Comparison of ENCODE assay signal across 15 cellular contexts in the genomic region with DNA sequence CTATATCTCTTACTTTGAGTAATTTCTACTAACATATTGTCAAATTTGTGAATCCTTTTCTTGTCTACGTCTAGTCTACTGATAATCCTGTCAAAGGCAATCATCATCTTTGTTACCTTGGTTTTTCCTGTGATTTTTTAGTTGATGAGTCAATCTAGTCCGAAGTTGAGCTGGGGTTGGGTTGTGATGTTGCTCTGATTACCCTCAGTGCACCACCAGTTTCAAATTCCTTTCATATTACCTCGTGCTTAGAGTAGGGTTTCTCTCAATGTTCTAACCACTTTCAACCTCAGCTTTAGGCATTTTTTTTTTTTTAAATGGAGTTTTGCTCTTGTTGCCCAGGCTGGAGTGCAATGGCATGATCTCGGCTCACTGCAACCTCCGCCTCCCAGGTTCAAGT.
DNase-seq lines count a peak whose midpoint lies in the region; ATAC-seq, FAIRE-seq and TF ChIP-seq lines count a peak whose summit lies in the region.
"Had no signal": no experiment of that assay in that cellular context is flagged by ENCODE, and none has a peak within 500 bp of the region (broad histone marks: within the 10 kb centered on the region; RNA-seq: fewer than 3 reads in every experiment).

No MANE protein-coding gene starts in this region.

- H3K36me3 Mint-ChIP-seq in HFFc6 (ENCODE audit: low read depth), result no peaks in the 10 kb centered on the region

- ATAC-seq in K562, result no peak
- no peak for ATAC-seq in pancreas
- ATAC-seq in GM21723 (IDR thresholded peaks at IDR 0.05; ENCODE audit: unreplicated experiment), result no peak
- ATAC-seq in HG02870 (IDR thresholded peaks at IDR 0.05; ENCODE audit: unreplicated experiment), result no peak
- ATAC-seq: activated CD8-positive, alpha-beta T cell treated with anti-CD3 and anti-CD28 coated beads for 36 hours had no signal

- peak overlapping the region; percentile 20 for H3K27ac Mint-ChIP-seq in HFFc6
- H3K27ac Mint-ChIP-seq: activated CD8-positive, alpha-beta T cell treated with anti-CD3 and anti-CD28 coated beads for 36 hours had no signal

- intact Hi-C loops in K562 (cut with micrococcal nuclease), result no loop called here
- intact Hi-C loops in pancreas (cut with DNase I), result no loop called here

- H3K4me2 ChIP-seq in K562 (ENCODE audit: insufficient read depth, low read length), result no peak overlapping the region

- no peak overlapping the region for H2AFZ ChIP-seq in K562 (ENCODE audit: low read depth, low read length)

- POLR2A ChIA-PET in K562 (lab: Yijun Ruan, JAX), result no interaction called here

- no TSS peak for BruUV-seq in K562 (replicated peaks; lab: Mats Ljungman, UMichigan)

- no peak overlapping the region for H3K4me3 Mint-ChIP-seq in HFFc6
- H3K4me3 Mint-ChIP-seq: activated CD8-positive, alpha-beta T cell treated with anti-CD3 and anti-CD28 coated beads for 36 hours had no signal

- no peak for TF ChIP-seq RAD21 in K562 (CRISPR knock-in tag; conservative IDR thresholded peaks at IDR 0.05 in 1 of 2, IDR thresholded peaks at IDR 0.05 in 1 of 2)

- H3K4me1 ChIP-seq in K562 (replicated peaks in 1 of 2; ENCODE audit: control insufficient read depth in 2 of 2, insufficient read depth in 2 of 2, low read length in 2 of 2) (no peaks in the 10 kb centered on the region), pancreas (peaks cover 9 to 14% (median 13%) of the 10 kb centered on the region in 3 donors), HAP-1 (no peaks in the 10 kb centered on the region)
- H3K4me1 ChIP-seq: BE2C had no signal

- H3K27me3 Mint-ChIP-seq in HFFc6 (ENCODE audit: insufficient read depth), result no peaks in the 10 kb centered on the region
- H3K27me3 Mint-ChIP-seq: activated CD8-positive, alpha-beta T cell treated with anti-CD3 and anti-CD28 coated beads for 36 hours had no signal

- 28% methylated on average over 4 of the region's 5 CpGs for WGBS in K562 (ENCODE audit: insufficient coverage, low coverage, missing lambda C conversion rate)
- 84 to 85% methylated on average over 5 of the region's 5 CpGs for WGBS in pancreas, 2 donors

- CTCF ChIA-PET in K562 (lab: Yijun Ruan, JAX; ENCODE audit: low intra/inter-chr PET ratio), result no interaction called here

- H3K27me3 ChIP-seq in K562 (ENCODE audit: control insufficient read depth in 2 of 2, insufficient read depth in 2 of 2, low read length in 2 of 2) (no peaks in the 10 kb centered on the region), pancreas (no peaks in the 10 kb centered on the region), HAP-1 (ENCODE audit: low read depth) (no peaks in the 10 kb centered on the region)
- H3K27me3 ChIP-seq: BE2C had no signal

- DNase-seq in AG09309 (ENCODE audit: low read depth), result peak; percentile 25
- peak; percentile 73 for DNase-seq in HFFc6
- no peak for DNase-seq in K562 (ENCODE audit: extremely low read depth in 1 of 4, low spot score in 3 of 4)
- peak; percentile 93 for DNase-seq in iris pigment epithelial cell (ENCODE audit: low read depth)
- DNase-seq in pancreas, result no peak
- no peak for DNase-seq in HAP-1 (ENCODE audit: low spot score in 2 of 2)
- DNase-seq: activated CD8-positive, alpha-beta T cell treated with anti-CD3 and anti-CD28 coated beads for 36 hours; activated gamma-delta T cell; BE2C; cerebellar nuclear complex; NCI-H1694; Right ventricle myocardium superior; stimulated activated naive CD4-positive, alpha-beta T cell treated with Interleukin-2 at 50 U/mL for 16 hours had no signal

- H3K4me3 ChIP-seq in AG09309 (ENCODE audit: control insufficient read depth, low read depth, low read length), result no peak overlapping the region
- no peak overlapping the region for H3K4me3 ChIP-seq in K562
- H3K4me3 ChIP-seq in pancreas, result no peak overlapping the region
- H3K4me3 ChIP-seq in HAP-1, result no peak overlapping the region

- H3K27ac ChIP-seq in K562 (ENCODE audit: extremely low read depth, low read depth, low read length) (no peak overlapping the region), pancreas (no peak overlapping the region)

- no peaks in the 10 kb centered on the region; the same call in 1 of the 2 replicates for H3K9me3 Mint-ChIP-seq in HFFc6

- no peaks in the 10 kb centered on the region for H4K20me1 ChIP-seq in K562 (replicated peaks; ENCODE audit: control insufficient read depth, insufficient read depth, low read length)

- H3K9ac ChIP-seq in K562 (ENCODE audit: insufficient read depth in 1 of 2, low read depth in 2 of 2, low read length in 2 of 2), result no peak overlapping the region

- no peak for TF ChIP-seq EP300 in K562 (IDR thresholded peaks at IDR 0.05; ENCODE audit: low read length)

- no peaks in the 10 kb centered on the region for H3K9me1 ChIP-seq in K562 (ENCODE audit: control insufficient read depth, insufficient read depth, low read length)

- in situ Hi-C loops in K562 (cut with MboI), result no loop called here
- in situ Hi-C loops in HAP-1 (cut with MboI; ENCODE audit: low sequenced_read_pairs), result no loop called here

- H3K9me3 ChIP-seq in K562 (replicated peaks; ENCODE audit: control insufficient read depth, insufficient read depth, low read depth, low read length) (no peaks in the 10 kb centered on the region), pancreas (no peaks in the 10 kb centered on the region), HAP-1 (no peaks in the 10 kb centered on the region)
- H3K9me3 ChIP-seq: BE2C had no signal

- H3K4me1 Mint-ChIP-seq in HFFc6 (ENCODE audit: low read depth), result peaks cover 27% of the 10 kb centered on the region

- FAIRE-seq in K562 (lab: Jason Lieb, UNC) (no peak), pancreas (lab: Jason Lieb, UNC) (no peak)

- TF ChIP-seq POLR2A in K562 (conservative IDR thresholded peaks at IDR 0.05), result no peak

- no peaks in the 10 kb centered on the region for H3K79me2 ChIP-seq in K562 (ENCODE audit: control insufficient read depth, insufficient read depth, low read length)

- TF ChIP-seq CTCF in AG09309 (IDR thresholded peaks at IDR 0.05; ENCODE audit: control insufficient read depth, insufficient read depth, low read depth, low read length, missing control alignments) (no peak), HFFc6 (IDR thresholded peaks at IDR 0.05) (no peak), K562 (IDR thresholded peaks at IDR 0.05 in 2 of 3, conservative IDR thresholded peaks at IDR 0.05 in 1 of 3; ENCODE audit: insufficient read depth in 2 of 3, low read depth in 1 of 3, low read length in 3 of 3) (no peak), pancreas (IDR thresholded peaks at IDR 0.05) (no peak)

- no peaks in the 10 kb centered on the region for H3K36me3 ChIP-seq in K562 (ENCODE audit: control insufficient read depth, insufficient read depth, low read length)
- H3K36me3 ChIP-seq in pancreas, result no peaks in the 10 kb centered on the region
- H3K36me3 ChIP-seq in HAP-1 (replicated peaks), result no peaks in the 10 kb centered on the region
- H3K36me3 ChIP-seq: BE2C had no signal

TF ChIP-seq in K562, 482 proteins besides CTCF, POLR2A, EP300 and RAD21:
- TF ChIP-seq, protein P1, sequence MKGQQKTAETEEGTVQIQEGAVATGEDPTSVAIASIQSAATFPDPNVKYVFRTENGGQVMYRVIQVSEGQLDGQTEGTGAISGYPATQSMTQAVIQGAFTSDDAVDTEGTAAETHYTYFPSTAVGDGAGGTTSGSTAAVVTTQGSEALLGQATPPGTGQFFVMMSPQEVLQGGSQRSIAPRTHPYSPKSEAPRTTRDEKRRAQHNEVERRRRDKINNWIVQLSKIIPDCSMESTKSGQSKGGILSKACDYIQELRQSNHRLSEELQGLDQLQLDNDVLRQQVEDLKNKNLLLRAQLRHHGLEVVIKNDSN (CRISPR knock-in tag; IDR thresholded peaks at IDR 0.05), result no peak
- TF ChIP-seq, protein P2, sequence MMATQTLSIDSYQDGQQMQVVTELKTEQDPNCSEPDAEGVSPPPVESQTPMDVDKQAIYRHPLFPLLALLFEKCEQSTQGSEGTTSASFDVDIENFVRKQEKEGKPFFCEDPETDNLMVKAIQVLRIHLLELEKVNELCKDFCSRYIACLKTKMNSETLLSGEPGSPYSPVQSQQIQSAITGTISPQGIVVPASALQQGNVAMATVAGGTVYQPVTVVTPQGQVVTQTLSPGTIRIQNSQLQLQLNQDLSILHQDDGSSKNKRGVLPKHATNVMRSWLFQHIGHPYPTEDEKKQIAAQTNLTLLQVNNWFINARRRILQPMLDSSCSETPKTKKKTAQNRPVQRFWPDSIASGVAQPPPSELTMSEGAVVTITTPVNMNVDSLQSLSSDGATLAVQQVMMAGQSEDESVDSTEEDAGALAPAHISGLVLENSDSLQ (IDR thresholded peaks at IDR 0.05), result 0 out of 2 replicates have a peak, but pooled peaks have one; percentile 16
- TF ChIP-seq STAT5B (CRISPR knock-in tag; IDR thresholded peaks at IDR 0.05) (no peak), DMBX1 (CRISPR knock-in tag; IDR thresholded peaks at IDR 0.05; ENCODE audit: borderline replicate concordance) (no peak), KDM1A (IDR thresholded peaks at IDR 0.05) (peak in 1 of 2 experiments; percentile 28; a peak in 1 of 4 replicates)

Comparison
In these comparisons a context has a peak if more than half of its experiments do, and no peak if none do; other contexts are left out.
1. DNase-seq: peak in AG09309 (single experiment), HFFc6 (single experiment) and iris pigment epithelial cell (single experiment); none in K562 (0 of 4), pancreas (0 of 6) and HAP-1 (0 of 2).